In genomic region chr18:10842821-10843220, GRCh38 we compare ENCODE assay signal across 16 cellular contexts.
"Had no signal": no experiment of that assay in that cellular context is flagged by ENCODE, and none has a peak within 500 bp of the region (broad histone marks: within the 10 kb centered on the region; RNA-seq: fewer than 3 reads in every experiment).

No MANE protein-coding gene starts in this region.

- H3K27ac ChIP-seq: cardiac muscle cell, gastrocnemius medialis, heart right ventricle, ovary, testis, tibial nerve had no signal

- H3K4me1 ChIP-seq: testis, tibial nerve had no signal

- H3K9me3 ChIP-seq: gastrocnemius medialis, heart right ventricle, ovary, testis, tibial nerve had no signal

- ATAC-seq: gastrocnemius medialis; naive thymus-derived CD4-positive, alpha-beta T cell; right cardiac atrium; stimulated activated memory B cell treated with anti-CD40 and anti-IgM and Interleukin-4, amounts not matched to agents 10 μg/mL and 1 μg/mL and 100 μg/mL, for 72 hours had no signal

- H3K4me3 ChIP-seq: cardiac muscle cell, gastrocnemius medialis, heart right ventricle, lung, ovary, testis, tibial nerve had no signal

- H3K27me3 ChIP-seq: cardiac muscle cell, gastrocnemius medialis, ovary, testis, tibial nerve had no signal

- H3K36me3 ChIP-seq: cardiac muscle cell, gastrocnemius medialis, heart right ventricle, ovary, tibial nerve had no signal

- DNase-seq: dermis blood vessel endothelial cell; erythroblast; gastrocnemius medialis; heart right ventricle; left ventricle myocardium superior; mesendoderm; naive thymus-derived CD4-positive, alpha-beta T cell; ovary; right cardiac atrium; small intestine; stimulated activated CD4-positive, alpha-beta T cell treated with anti-CD3 and anti-CD28 coated beads, Interleukin-4, amount 100 ng/mL, for 1 hour; testis had no signal
